ENCODE assay signal across 12 cellular contexts in the genomic region with DNA sequence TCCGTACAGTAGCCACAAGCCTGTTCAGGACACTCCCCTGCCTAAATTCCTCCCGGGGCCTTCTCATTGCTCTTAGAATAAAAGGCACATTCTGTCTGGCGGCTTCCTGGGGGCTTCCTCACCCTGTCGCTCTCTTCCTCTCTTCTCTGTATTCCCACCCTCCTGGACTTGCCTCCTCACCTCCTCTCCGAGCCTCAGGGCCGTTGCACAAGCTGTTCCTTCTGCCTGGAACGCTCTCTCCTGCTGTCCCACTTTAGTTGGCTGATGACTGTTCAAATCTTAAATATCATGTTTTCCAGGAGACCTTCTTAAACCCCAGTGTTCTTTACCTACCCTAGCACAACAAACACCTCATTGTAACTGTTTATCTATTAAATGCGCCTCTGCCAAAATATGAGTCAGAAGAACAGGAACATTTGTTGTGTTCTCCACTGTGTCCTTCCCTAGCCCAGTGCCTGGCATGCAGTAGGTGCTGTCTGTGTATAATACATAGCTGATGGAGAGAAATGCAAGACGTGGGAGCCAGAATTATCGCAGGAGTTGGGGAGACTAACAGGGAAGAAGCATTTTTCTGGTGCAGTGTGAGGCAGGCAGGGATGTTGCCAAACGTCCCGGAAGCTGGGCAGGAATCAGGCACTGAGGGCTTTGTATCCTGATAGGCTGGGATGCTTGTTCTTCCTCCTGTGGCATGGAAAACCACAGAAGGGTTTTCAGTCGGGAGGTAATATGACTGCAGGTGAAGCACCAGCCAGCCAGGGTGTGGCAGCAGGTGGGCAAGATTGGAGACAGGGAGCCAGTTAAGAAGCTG. TPM values are rescaled to one million over a fixed set of nuclear protein-coding genes. Genes with fewer than 3 reads are reported as not detected.
DNase-seq lines count a peak whose midpoint lies in the region; ATAC-seq and TF ChIP-seq lines count a peak whose summit lies in the region.
"Had no signal": no experiment of that assay in that cellular context is flagged by ENCODE, and none has a peak within 500 bp of the region (broad histone marks: within the 10 kb centered on the region; RNA-seq: fewer than 3 reads in every experiment).

No MANE protein-coding gene starts in this region.

- no peak for TF ChIP-seq POLR2A in stomach (IDR thresholded peaks at IDR 0.05)

- H3K9me3 ChIP-seq in HEK293 (ENCODE audit: control insufficient read depth, insufficient read depth, low read depth, low read length), result no peaks in the 10 kb centered on the region
- no peaks in the 10 kb centered on the region for H3K9me3 ChIP-seq in stomach

- no peaks in the 10 kb centered on the region for H3K36me3 Mint-ChIP-seq in activated naive CD4-positive, alpha-beta T cell treated with anti-CD3 and anti-CD28 coated beads, Interleukin-2, amount 50 U/mL, for 72 hours

- WGBS in stomach, 5 donors, result 39 to 46% (median 43%) methylated on average over 13 of the region's 13 CpGs

- TF ChIP-seq CTCF in HEK293 (tag by site-specific recombination; IDR thresholded peaks at IDR 0.05) (no peak), VCaP (conservative IDR thresholded peaks at IDR 0.05) (peak; percentile 43), stomach (IDR thresholded peaks at IDR 0.05) (no peak)

- no peak overlapping the region for H3K27ac Mint-ChIP-seq in activated naive CD4-positive, alpha-beta T cell treated with anti-CD3 and anti-CD28 coated beads, Interleukin-2, amount 50 U/mL, for 72 hours
- H3K27ac Mint-ChIP-seq: T-helper 17 cell had no signal

- H3K36me3 ChIP-seq in HEK293 (ENCODE audit: control insufficient read depth in 2 of 2, insufficient read depth in 1 of 2, low read length in 2 of 2) (no peaks in the 10 kb centered on the region), stomach (no peaks in the 10 kb centered on the region)

- ATAC-seq in HG02763 (IDR thresholded peaks at IDR 0.05; ENCODE audit: unreplicated experiment) (no peak), GM18502 (IDR thresholded peaks at IDR 0.05; ENCODE audit: poor library complexity, unreplicated experiment) (no peak)
- no peak for ATAC-seq in activated naive CD4-positive, alpha-beta T cell treated with anti-CD3 and anti-CD28 coated beads, Interleukin-2, amount 50 U/mL, for 72 hours
- ATAC-seq: T-helper 17 cell had no signal

- DNase-seq in globus pallidus (ENCODE audit: low spot score) (peak; percentile 20), stomach (peak; percentile 44), NCI-H1092 treated with DMSO at 0.1 percent for 48 hours (lab: John Stamatoyannopoulos, UW) (no peak)
- no peak for DNase-seq in activated naive CD4-positive, alpha-beta T cell treated with anti-CD3 and anti-CD28 coated beads, Interleukin-2, amount 50 U/mL, for 72 hours (ENCODE audit: low spot score in 2 of 2)
- DNase-seq: midbrain; NCI-H1417 treated with DMSO at 0.1 percent for 48 hours; stimulated activated CD4-positive, alpha-beta T cell treated with anti-CD3 and anti-CD28 coated beads, Interleukin-1b, Interleukin-23, amount 100 ng/mL, for 48 hours; T-helper 17 cell had no signal

- CTCF ChIA-PET in HEK293 (lab: Yijun Ruan, JAX), result interaction anchor here (1.2 to 3.3 kb wide), 3 partner anchors 12 to 85 kb away, joined by 4 to 14 read pairs (median 9); a partner anchor contains a TSS

- H3K4me1 ChIP-seq in HEK293 (ENCODE audit: control insufficient read depth, insufficient read depth, low read length) (no peaks in the 10 kb centered on the region), stomach (peaks cover 20 to 43% (median 35%) of the 10 kb centered on the region in 4 donors)

- no peak overlapping the region for H3K4me3 ChIP-seq in HEK293 (ENCODE audit: low read depth, low read length)
- H3K4me3 ChIP-seq in stomach, result no peak overlapping the region

- H3K27me3 ChIP-seq in stomach, result no peaks in the 10 kb centered on the region

- POLR2A ChIA-PET in HEK293 (lab: Yijun Ruan, JAX), result interaction anchor here (0.6 kb wide), 1 partner anchor 21 kb away, joined by 4 read pairs; no protein-coding TSS in a partner anchor

- TF ChIP-seq EP300 in stomach (IDR thresholded peaks at IDR 0.05), result no peak

- H3K27ac ChIP-seq in HEK293 (ENCODE audit: extremely low read depth, low read depth, low read length) (no peak overlapping the region), VCaP (peak overlapping the region; percentile 77), stomach (peak overlapping the region; percentile 5 to 79 (median 59))

- no peaks in the 10 kb centered on the region for H3K9me3 Mint-ChIP-seq in activated naive CD4-positive, alpha-beta T cell treated with anti-CD3 and anti-CD28 coated beads, Interleukin-2, amount 50 U/mL, for 72 hours

- intact Hi-C loops in stomach (cut with DNase I; ENCODE audit: low total_unique reads), result no loop called here

TF ChIP-seq in HEK293, 187 proteins besides CTCF, POLR2A, EP300 and RAD21:
- TF ChIP-seq, protein P1, sequence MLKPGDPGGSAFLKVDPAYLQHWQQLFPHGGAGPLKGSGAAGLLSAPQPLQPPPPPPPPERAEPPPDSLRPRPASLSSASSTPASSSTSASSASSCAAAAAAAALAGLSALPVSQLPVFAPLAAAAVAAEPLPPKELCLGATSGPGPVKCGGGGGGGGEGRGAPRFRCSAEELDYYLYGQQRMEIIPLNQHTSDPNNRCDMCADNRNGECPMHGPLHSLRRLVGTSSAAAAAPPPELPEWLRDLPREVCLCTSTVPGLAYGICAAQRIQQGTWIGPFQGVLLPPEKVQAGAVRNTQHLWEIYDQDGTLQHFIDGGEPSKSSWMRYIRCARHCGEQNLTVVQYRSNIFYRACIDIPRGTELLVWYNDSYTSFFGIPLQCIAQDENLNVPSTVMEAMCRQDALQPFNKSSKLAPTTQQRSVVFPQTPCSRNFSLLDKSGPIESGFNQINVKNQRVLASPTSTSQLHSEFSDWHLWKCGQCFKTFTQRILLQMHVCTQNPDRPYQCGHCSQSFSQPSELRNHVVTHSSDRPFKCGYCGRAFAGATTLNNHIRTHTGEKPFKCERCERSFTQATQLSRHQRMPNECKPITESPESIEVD (tag by site-specific recombination; IDR thresholded peaks at IDR 0.05), result no peak
- TF ChIP-seq ZNF623 (tag by site-specific recombination; IDR thresholded peaks at IDR 0.05), result peak; percentile 79

RNA-seq across cellular contexts. Expression of a gene that starts 24.1 kb away (rescaled TPM):
- total RNA-seq in stomach, result 10 to 100 TPM; 26.4 to 97.9 (median 61.3) TPM
- polyA plus RNA-seq in stomach, result 10 to 100 TPM; 22.2 to 28.0 (median 26.9) TPM
- 100 to 1,000 TPM in 1 of 2 donors, 10 to 100 TPM in 1; 96.2 to 153 TPM for total RNA-seq in activated naive CD4-positive, alpha-beta T cell treated with anti-CD3 and anti-CD28 coated beads, Interleukin-2, amount 50 U/mL, for 72 hours

RNA-seq across cellular contexts. Expression of a gene that starts 44.2 kb away (rescaled TPM):
- 100 to 1,000 TPM in 2 of 5 donors, 10 to 100 TPM in 3; 14.6 to 164 (median 40.3) TPM for total RNA-seq in stomach
- polyA plus RNA-seq in stomach, result 10 to 100 TPM; 36.7 to 42.8 (median 42.4) TPM
- total RNA-seq in activated naive CD4-positive, alpha-beta T cell treated with anti-CD3 and anti-CD28 coated beads, Interleukin-2, amount 50 U/mL, for 72 hours, result 100 to 1,000 TPM; 112 to 169 TPM

RNA-seq across cellular contexts. Expression of a gene that starts 50.9 kb away (rescaled TPM):
- total RNA-seq in stomach, result 10 to 100 TPM in 4 of 5 donors, 1 to 10 TPM in 1; 8.9 to 63.9 (median 19.8) TPM
- 10 to 100 TPM; 61.1 to 64.0 (median 62.8) TPM for polyA plus RNA-seq in stomach
- 10 to 100 TPM; 43.7 to 55.3 TPM for total RNA-seq in activated naive CD4-positive, alpha-beta T cell treated with anti-CD3 and anti-CD28 coated beads, Interleukin-2, amount 50 U/mL, for 72 hours

Comparison
In these comparisons a context has a peak if more than half of its experiments do, and no peak if none do; other contexts are left out.
1. DNase-seq: peak in globus pallidus (single experiment) and stomach (single experiment); none in NCI-H1092 treated with DMSO at 0.1 percent for 48 hours (single experiment) and activated naive CD4-positive, alpha-beta T cell treated with anti-CD3 and anti-CD28 coated beads, Interleukin-2, amount 50 U/mL, for 72 hours (0 of 2).